In genomic region chr11:103907548-103908455, GRCh38 we compare ENCODE assay signal across 16 cellular contexts.
DNase-seq lines count a peak whose midpoint lies in the region; ATAC-seq, FAIRE-seq and TF ChIP-seq lines count a peak whose summit lies in the region.
"Had no signal": no experiment of that assay in that cellular context is flagged by ENCODE, and none has a peak within 500 bp of the region (broad histone marks: within the 10 kb centered on the region; RNA-seq: fewer than 3 reads in every experiment).

No MANE protein-coding gene starts in this region.

- DNase-seq in GM12892 (ENCODE audit: insufficient read length) (no peak), M059J (ENCODE audit: low read depth) (peak; percentile 54), choroid plexus epithelial cell (ENCODE audit: low read depth) (peak; percentile 73), osteocyte (ENCODE audit: extremely low spot score, unreplicated experiment) (no peak), nucleus accumbens (lab: John Stamatoyannopoulos, UW) (no peak), nephron progenitor cell (no peak), T-helper 17 cell (no peak)
- DNase-seq in activated naive CD4-positive, alpha-beta T cell treated with anti-CD3 and anti-CD28 coated beads for 36 hours = no peak
- DNase-seq: activated T-cell treated with anti-CD3 and anti-CD28 coated beads, Interleukin-2, amount 50 U/mL, for 48 hours; DMS53; NCI-H1436; stimulated activated CD4-positive, alpha-beta T cell treated with anti-CD3 and anti-CD28 coated beads, Interleukin-15, amount 100 ng/mL, for 24 hours; stimulated activated naive CD4-positive, alpha-beta T cell treated with Interleukin-2 at 50 U/mL for 16 hours had no signal

- no peak for TF ChIP-seq POLR2A in GM12892 (IDR thresholded peaks at IDR 0.05; ENCODE audit: low read depth, low read length)

- H3K27me3 Mint-ChIP-seq in osteocyte (ENCODE audit: unreplicated experiment) = no peaks in the 10 kb centered on the region
- H3K27me3 Mint-ChIP-seq in nephron progenitor cell (ENCODE audit: low read depth, poor library complexity) = no peaks in the 10 kb centered on the region
- H3K27me3 Mint-ChIP-seq in T-helper 17 cell = no peaks in the 10 kb centered on the region
- H3K27me3 Mint-ChIP-seq in activated naive CD4-positive, alpha-beta T cell treated with anti-CD3 and anti-CD28 coated beads for 36 hours (ENCODE audit: low read depth) = no peaks in the 10 kb centered on the region

- no peak overlapping the region for H3K4me3 Mint-ChIP-seq in osteocyte (ENCODE audit: unreplicated experiment)
- no peak overlapping the region for H3K4me3 Mint-ChIP-seq in nephron progenitor cell
- no peak overlapping the region for H3K4me3 Mint-ChIP-seq in T-helper 17 cell
- no peak overlapping the region for H3K4me3 Mint-ChIP-seq in activated naive CD4-positive, alpha-beta T cell treated with anti-CD3 and anti-CD28 coated beads for 36 hours
- H3K4me3 Mint-ChIP-seq: WTC11 had no signal

- no peak for ATAC-seq in T-helper 17 cell
- ATAC-seq: HCT116, WTC11 had no signal

- H3K4me1 Mint-ChIP-seq in osteocyte (ENCODE audit: unreplicated experiment) (peaks cover 13% of the 10 kb centered on the region), nephron progenitor cell (peaks cover 5% of the 10 kb centered on the region), T-helper 17 cell (no peaks in the 10 kb centered on the region)
- H3K4me1 Mint-ChIP-seq in activated naive CD4-positive, alpha-beta T cell treated with anti-CD3 and anti-CD28 coated beads for 36 hours (ENCODE audit: low read depth) = no peaks in the 10 kb centered on the region
- H3K4me1 Mint-ChIP-seq: WTC11 had no signal

- no peaks in the 10 kb centered on the region for H3K36me3 Mint-ChIP-seq in osteocyte (ENCODE audit: unreplicated experiment)
- peaks cover 4% of the 10 kb centered on the region for H3K36me3 Mint-ChIP-seq in nephron progenitor cell (ENCODE audit: low read depth)
- no peaks in the 10 kb centered on the region for H3K36me3 Mint-ChIP-seq in T-helper 17 cell (ENCODE audit: low read depth)
- H3K36me3 Mint-ChIP-seq in activated naive CD4-positive, alpha-beta T cell treated with anti-CD3 and anti-CD28 coated beads for 36 hours (ENCODE audit: low read depth) = peaks cover 1% of the 10 kb centered on the region

- TF ChIP-seq CTCF in choroid plexus epithelial cell (conservative IDR thresholded peaks at IDR 0.05; ENCODE audit: low read depth, low read length) = no peak
- no peak for TF ChIP-seq CTCF in osteocyte (IDR thresholded peaks at IDR 0.05)
- no peak for TF ChIP-seq CTCF in nephron progenitor cell (IDR thresholded peaks at IDR 0.05)

- intact Hi-C loops in activated naive CD4-positive, alpha-beta T cell treated with anti-CD3 and anti-CD28 coated beads for 36 hours (cut with micrococcal nuclease) = no loop called here

- H3K4me3 ChIP-seq in choroid plexus epithelial cell (ENCODE audit: low read depth, low read length) = no peak overlapping the region

- no peaks in the 10 kb centered on the region for H3K9me3 ChIP-seq in T-helper 17 cell (ENCODE audit: control insufficient read depth, low read length, poor library complexity, severe bottlenecking)

- no peaks in the 10 kb centered on the region for H3K9me3 Mint-ChIP-seq in osteocyte (ENCODE audit: unreplicated experiment)
- peaks cover 18% of the 10 kb centered on the region for H3K9me3 Mint-ChIP-seq in nephron progenitor cell
- H3K9me3 Mint-ChIP-seq in activated naive CD4-positive, alpha-beta T cell treated with anti-CD3 and anti-CD28 coated beads for 36 hours = peaks cover 4% of the 10 kb centered on the region

- CTCF ChIA-PET in activated naive CD4-positive, alpha-beta T cell treated with anti-CD3 and anti-CD28 coated beads for 36 hours (lab: Charles Lee) = no interaction called here

- H3K27ac Mint-ChIP-seq in osteocyte (ENCODE audit: unreplicated experiment) (peak overlapping the region; percentile 53), nephron progenitor cell (no peak overlapping the region), T-helper 17 cell (no peak overlapping the region)
- no peak overlapping the region for H3K27ac Mint-ChIP-seq in activated naive CD4-positive, alpha-beta T cell treated with anti-CD3 and anti-CD28 coated beads for 36 hours
- H3K27ac Mint-ChIP-seq: WTC11 had no signal

- FAIRE-seq in GM12892 (lab: Jason Lieb, UNC) = peak; percentile 93
- FAIRE-seq: colon had no signal

Comparison
In these comparisons a context has a peak if more than half of its experiments do, and no peak if none do; other contexts are left out.
1. DNase-seq: peak in M059J (single experiment) and choroid plexus epithelial cell (single experiment); none in GM12892 (single experiment), osteocyte (single experiment), nucleus accumbens (0 of 56), nephron progenitor cell (single experiment), T-helper 17 cell (0 of 3) and activated naive CD4-positive, alpha-beta T cell treated with anti-CD3 and anti-CD28 coated beads for 36 hours (single experiment).